Comparison of ENCODE assay signal across 2 cellular contexts in the genomic region with DNA sequence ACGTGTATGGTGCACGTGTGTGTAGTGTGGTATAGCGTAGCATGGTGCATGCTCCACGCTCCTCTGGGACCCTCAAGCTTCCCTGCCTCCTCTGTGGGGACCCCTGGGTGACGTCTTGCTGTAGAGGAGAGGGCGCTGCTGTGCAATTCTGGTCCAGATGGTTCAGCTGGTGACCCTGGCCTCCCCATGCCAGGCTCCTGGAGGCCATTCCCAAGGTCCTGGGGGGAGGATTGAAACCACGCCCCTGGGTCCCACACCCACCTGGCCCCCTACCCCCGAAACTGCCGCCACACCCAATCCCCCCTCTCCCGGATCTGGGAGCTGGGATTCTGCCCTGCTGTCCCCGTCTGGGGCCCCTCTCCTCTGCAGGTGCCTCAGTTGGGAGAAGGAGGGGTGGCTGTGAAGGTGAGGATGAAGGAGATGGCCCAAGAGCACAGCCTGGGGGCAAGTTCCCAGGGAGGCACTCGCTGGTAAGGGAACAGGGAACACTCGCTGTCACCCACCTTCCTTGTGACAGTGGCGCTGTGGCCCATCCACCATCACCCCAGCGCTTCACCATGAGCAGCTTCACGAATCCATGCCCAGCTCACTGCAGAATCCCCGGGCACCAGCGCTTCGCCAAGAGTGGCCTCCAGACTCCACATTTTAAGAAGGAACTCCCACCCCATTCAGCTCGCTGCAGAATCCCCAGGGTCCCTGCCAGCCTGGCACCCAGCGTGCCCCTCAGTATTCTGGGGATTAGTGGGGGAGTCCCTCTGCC.
TF ChIP-seq lines count a peak whose summit lies in the region.

No MANE protein-coding gene starts in this region.

TF ChIP-seq in SK-N-SH, 30 proteins besides CTCF, POLR2A, EP300 and RAD21:
- TF ChIP-seq RCOR1 (IDR thresholded peaks at IDR 0.05; ENCODE audit: low read length) (no peak), TEAD4 (IDR thresholded peaks at IDR 0.05; ENCODE audit: borderline replicate concordance, insufficient read depth) (no peak), NFIC (IDR thresholded peaks at IDR 0.05; ENCODE audit: borderline replicate concordance) (no peak), RFX5 (IDR thresholded peaks at IDR 0.05; ENCODE audit: low read length) (no peak), POLR2AphosphoS5 (IDR thresholded peaks at IDR 0.05; ENCODE audit: low read depth, low read length) (no peak), FOSL2 (IDR thresholded peaks at IDR 0.05; ENCODE audit: borderline replicate concordance, low read depth) (no peak), RXRA (IDR thresholded peaks at IDR 0.05; ENCODE audit: borderline replicate concordance, low read depth) (no peak), MXI1 (IDR thresholded peaks at IDR 0.05; ENCODE audit: low read depth, low read length) (no peak), YY1 (IDR thresholded peaks at IDR 0.05; ENCODE audit: low read depth) (no peak), GABPA (IDR thresholded peaks at IDR 0.05; ENCODE audit: low read depth) (no peak), CHD2 (IDR thresholded peaks at IDR 0.05; ENCODE audit: low read length, partially characterized antibody) (no peak), NRF1 (IDR thresholded peaks at IDR 0.05; ENCODE audit: low read depth, low read length) (no peak), GATA2 (CRISPR knock-in tag; IDR thresholded peaks at IDR 0.05) (no peak)
- TF ChIP-seq, protein P1, sequence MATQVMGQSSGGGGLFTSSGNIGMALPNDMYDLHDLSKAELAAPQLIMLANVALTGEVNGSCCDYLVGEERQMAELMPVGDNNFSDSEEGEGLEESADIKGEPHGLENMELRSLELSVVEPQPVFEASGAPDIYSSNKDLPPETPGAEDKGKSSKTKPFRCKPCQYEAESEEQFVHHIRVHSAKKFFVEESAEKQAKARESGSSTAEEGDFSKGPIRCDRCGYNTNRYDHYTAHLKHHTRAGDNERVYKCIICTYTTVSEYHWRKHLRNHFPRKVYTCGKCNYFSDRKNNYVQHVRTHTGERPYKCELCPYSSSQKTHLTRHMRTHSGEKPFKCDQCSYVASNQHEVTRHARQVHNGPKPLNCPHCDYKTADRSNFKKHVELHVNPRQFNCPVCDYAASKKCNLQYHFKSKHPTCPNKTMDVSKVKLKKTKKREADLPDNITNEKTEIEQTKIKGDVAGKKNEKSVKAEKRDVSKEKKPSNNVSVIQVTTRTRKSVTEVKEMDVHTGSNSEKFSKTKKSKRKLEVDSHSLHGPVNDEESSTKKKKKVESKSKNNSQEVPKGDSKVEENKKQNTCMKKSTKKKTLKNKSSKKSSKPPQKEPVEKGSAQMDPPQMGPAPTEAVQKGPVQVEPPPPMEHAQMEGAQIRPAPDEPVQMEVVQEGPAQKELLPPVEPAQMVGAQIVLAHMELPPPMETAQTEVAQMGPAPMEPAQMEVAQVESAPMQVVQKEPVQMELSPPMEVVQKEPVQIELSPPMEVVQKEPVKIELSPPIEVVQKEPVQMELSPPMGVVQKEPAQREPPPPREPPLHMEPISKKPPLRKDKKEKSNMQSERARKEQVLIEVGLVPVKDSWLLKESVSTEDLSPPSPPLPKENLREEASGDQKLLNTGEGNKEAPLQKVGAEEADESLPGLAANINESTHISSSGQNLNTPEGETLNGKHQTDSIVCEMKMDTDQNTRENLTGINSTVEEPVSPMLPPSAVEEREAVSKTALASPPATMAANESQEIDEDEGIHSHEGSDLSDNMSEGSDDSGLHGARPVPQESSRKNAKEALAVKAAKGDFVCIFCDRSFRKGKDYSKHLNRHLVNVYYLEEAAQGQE (IDR thresholded peaks at IDR 0.05; ENCODE audit: low read depth, low read length) = no peak
- TF ChIP-seq, protein P2, sequence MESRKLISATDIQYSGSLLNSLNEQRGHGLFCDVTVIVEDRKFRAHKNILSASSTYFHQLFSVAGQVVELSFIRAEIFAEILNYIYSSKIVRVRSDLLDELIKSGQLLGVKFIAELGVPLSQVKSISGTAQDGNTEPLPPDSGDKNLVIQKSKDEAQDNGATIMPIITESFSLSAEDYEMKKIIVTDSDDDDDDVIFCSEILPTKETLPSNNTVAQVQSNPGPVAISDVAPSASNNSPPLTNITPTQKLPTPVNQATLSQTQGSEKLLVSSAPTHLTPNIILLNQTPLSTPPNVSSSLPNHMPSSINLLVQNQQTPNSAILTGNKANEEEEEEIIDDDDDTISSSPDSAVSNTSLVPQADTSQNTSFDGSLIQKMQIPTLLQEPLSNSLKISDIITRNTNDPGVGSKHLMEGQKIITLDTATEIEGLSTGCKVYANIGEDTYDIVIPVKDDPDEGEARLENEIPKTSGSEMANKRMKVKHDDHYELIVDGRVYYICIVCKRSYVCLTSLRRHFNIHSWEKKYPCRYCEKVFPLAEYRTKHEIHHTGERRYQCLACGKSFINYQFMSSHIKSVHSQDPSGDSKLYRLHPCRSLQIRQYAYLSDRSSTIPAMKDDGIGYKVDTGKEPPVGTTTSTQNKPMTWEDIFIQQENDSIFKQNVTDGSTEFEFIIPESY (IDR thresholded peaks at IDR 0.05; ENCODE audit: borderline replicate concordance, low read depth) = no peak
- TF ChIP-seq, protein P3, sequence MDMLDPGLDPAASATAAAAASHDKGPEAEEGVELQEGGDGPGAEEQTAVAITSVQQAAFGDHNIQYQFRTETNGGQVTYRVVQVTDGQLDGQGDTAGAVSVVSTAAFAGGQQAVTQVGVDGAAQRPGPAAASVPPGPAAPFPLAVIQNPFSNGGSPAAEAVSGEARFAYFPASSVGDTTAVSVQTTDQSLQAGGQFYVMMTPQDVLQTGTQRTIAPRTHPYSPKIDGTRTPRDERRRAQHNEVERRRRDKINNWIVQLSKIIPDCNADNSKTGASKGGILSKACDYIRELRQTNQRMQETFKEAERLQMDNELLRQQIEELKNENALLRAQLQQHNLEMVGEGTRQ (IDR thresholded peaks at IDR 0.05; ENCODE audit: borderline replicate concordance, low read depth, low read length) = no peak
- TF ChIP-seq, protein P4, sequence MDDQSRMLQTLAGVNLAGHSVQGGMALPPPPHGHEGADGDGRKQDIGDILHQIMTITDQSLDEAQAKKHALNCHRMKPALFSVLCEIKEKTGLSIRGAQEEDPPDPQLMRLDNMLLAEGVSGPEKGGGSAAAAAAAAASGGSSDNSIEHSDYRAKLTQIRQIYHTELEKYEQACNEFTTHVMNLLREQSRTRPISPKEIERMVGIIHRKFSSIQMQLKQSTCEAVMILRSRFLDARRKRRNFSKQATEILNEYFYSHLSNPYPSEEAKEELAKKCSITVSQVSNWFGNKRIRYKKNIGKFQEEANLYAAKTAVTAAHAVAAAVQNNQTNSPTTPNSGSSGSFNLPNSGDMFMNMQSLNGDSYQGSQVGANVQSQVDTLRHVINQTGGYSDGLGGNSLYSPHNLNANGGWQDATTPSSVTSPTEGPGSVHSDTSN (IDR thresholded peaks at IDR 0.05) = no peak
- TF ChIP-seq, protein P5, sequence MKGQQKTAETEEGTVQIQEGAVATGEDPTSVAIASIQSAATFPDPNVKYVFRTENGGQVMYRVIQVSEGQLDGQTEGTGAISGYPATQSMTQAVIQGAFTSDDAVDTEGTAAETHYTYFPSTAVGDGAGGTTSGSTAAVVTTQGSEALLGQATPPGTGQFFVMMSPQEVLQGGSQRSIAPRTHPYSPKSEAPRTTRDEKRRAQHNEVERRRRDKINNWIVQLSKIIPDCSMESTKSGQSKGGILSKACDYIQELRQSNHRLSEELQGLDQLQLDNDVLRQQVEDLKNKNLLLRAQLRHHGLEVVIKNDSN (IDR thresholded peaks at IDR 0.05; ENCODE audit: borderline replicate concordance, low read depth) = no peak

TF ChIP-seq in SK-N-SH treated with all-trans-retinoic acid at 6 μM for 48 hours, 23 proteins besides CTCF, POLR2A, EP300 and RAD21:
- TF ChIP-seq, protein P6, sequence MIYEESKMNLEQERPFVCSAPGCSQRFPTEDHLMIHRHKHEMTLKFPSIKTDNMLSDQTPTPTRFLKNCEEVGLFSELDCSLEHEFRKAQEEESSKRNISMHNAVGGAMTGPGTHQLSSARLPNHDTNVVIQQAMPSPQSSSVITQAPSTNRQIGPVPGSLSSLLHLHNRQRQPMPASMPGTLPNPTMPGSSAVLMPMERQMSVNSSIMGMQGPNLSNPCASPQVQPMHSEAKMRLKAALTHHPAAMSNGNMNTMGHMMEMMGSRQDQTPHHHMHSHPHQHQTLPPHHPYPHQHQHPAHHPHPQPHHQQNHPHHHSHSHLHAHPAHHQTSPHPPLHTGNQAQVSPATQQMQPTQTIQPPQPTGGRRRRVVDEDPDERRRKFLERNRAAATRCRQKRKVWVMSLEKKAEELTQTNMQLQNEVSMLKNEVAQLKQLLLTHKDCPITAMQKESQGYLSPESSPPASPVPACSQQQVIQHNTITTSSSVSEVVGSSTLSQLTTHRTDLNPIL (CRISPR knock-in tag; IDR thresholded peaks at IDR 0.05; ENCODE audit: low read depth) = no peak
- TF ChIP-seq ISL1 (CRISPR knock-in tag; IDR thresholded peaks at IDR 0.05) (no peak), ZNF70 (CRISPR knock-in tag; IDR thresholded peaks at IDR 0.05) (no peak), BACH2 (CRISPR knock-in tag; IDR thresholded peaks at IDR 0.05; ENCODE audit: borderline replicate concordance) (no peak), OSR1 (CRISPR knock-in tag; IDR thresholded peaks at IDR 0.05) (no peak), PPARA (CRISPR knock-in tag; IDR thresholded peaks at IDR 0.05; ENCODE audit: borderline replicate concordance) (no peak), ZFP30 (CRISPR knock-in tag; IDR thresholded peaks at IDR 0.05) (no peak), ARNTL (CRISPR knock-in tag; IDR thresholded peaks at IDR 0.05; ENCODE audit: borderline replicate concordance, low read depth) (no peak), ZC3H10 (CRISPR knock-in tag; IDR thresholded peaks at IDR 0.05) (no peak), CSDC2 (CRISPR knock-in tag; IDR thresholded peaks at IDR 0.05) (no peak), RARB (CRISPR knock-in tag; IDR thresholded peaks at IDR 0.05) (no peak), TCF4 (CRISPR knock-in tag; IDR thresholded peaks at IDR 0.05; ENCODE audit: borderline replicate concordance) (no peak), ESRRG (CRISPR knock-in tag; IDR thresholded peaks at IDR 0.05) (no peak)
- TF ChIP-seq, protein P7, sequence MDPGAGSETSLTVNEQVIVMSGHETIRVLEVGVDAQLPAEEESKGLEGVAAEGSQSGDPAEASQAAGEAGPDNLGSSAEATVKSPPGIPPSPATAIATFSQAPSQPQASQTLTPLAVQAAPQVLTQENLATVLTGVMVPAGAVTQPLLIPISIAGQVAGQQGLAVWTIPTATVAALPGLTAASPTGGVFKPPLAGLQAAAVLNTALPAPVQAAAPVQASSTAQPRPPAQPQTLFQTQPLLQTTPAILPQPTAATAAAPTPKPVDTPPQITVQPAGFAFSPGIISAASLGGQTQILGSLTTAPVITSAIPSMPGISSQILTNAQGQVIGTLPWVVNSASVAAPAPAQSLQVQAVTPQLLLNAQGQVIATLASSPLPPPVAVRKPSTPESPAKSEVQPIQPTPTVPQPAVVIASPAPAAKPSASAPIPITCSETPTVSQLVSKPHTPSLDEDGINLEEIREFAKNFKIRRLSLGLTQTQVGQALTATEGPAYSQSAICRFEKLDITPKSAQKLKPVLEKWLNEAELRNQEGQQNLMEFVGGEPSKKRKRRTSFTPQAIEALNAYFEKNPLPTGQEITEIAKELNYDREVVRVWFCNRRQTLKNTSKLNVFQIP (CRISPR knock-in tag; IDR thresholded peaks at IDR 0.05; ENCODE audit: borderline replicate concordance, low read depth) = no peak
- TF ChIP-seq, protein P8, sequence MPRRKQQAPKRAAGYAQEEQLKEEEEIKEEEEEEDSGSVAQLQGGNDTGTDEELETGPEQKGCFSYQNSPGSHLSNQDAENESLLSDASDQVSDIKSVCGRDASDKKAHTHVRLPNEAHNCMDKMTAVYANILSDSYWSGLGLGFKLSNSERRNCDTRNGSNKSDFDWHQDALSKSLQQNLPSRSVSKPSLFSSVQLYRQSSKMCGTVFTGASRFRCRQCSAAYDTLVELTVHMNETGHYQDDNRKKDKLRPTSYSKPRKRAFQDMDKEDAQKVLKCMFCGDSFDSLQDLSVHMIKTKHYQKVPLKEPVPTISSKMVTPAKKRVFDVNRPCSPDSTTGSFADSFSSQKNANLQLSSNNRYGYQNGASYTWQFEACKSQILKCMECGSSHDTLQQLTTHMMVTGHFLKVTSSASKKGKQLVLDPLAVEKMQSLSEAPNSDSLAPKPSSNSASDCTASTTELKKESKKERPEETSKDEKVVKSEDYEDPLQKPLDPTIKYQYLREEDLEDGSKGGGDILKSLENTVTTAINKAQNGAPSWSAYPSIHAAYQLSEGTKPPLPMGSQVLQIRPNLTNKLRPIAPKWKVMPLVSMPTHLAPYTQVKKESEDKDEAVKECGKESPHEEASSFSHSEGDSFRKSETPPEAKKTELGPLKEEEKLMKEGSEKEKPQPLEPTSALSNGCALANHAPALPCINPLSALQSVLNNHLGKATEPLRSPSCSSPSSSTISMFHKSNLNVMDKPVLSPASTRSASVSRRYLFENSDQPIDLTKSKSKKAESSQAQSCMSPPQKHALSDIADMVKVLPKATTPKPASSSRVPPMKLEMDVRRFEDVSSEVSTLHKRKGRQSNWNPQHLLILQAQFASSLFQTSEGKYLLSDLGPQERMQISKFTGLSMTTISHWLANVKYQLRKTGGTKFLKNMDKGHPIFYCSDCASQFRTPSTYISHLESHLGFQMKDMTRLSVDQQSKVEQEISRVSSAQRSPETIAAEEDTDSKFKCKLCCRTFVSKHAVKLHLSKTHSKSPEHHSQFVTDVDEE (CRISPR knock-in tag; IDR thresholded peaks at IDR 0.05) = no peak
